ENCODE assay signal across 9 cellular contexts in the genomic region with DNA sequence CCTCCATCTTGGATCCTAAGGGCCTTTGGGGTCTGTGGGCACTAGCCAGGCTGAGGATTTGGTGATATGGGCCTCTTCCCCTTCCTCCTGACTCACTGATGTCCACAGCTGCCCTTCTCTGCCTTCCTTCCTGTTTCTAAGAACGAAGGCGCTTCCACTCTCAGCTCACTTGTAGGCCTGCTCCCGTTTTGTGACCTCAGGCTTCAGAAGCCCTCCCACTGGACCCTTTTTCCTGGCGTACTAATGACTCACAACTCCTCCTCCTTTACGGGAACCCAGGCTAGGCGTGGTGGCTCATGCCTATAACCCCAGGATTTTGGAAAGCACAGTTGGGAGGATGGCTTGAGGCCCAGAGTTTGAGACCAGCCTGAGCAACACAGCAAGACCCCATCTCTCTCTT. TPM values are rescaled to one million over a fixed set of nuclear protein-coding genes. Genes with fewer than 3 reads are reported as not detected.
DNase-seq lines count a peak whose midpoint lies in the region; ATAC-seq, FAIRE-seq and TF ChIP-seq lines count a peak whose summit lies in the region.
"Had no signal": no experiment of that assay in that cellular context is flagged by ENCODE, and none has a peak within 500 bp of the region (broad histone marks: within the 10 kb centered on the region; RNA-seq: fewer than 3 reads in every experiment).

No MANE protein-coding gene starts in this region.

- TF ChIP-seq RAD21 in liver (IDR thresholded peaks at IDR 0.05): no peak
- TF ChIP-seq RAD21 in HepG2 (CRISPR knock-in tag; IDR thresholded peaks at IDR 0.05): no peak

- H3K27me3 ChIP-seq in liver (ENCODE audit: control insufficient read depth in 4 of 4, insufficient read depth in 4 of 4, low read length in 3 of 4) (no peaks in the 10 kb centered on the region), HepG2 (ENCODE audit: control insufficient read depth in 1 of 2, insufficient read depth in 2 of 2, low read length in 2 of 2) (no peaks in the 10 kb centered on the region; a peak in 1 of 5 replicates), duodenal mucosa (ENCODE audit: control insufficient read depth in 1 of 2, insufficient read depth in 2 of 2, low read length in 2 of 2) (no peaks in the 10 kb centered on the region), vagina (no peaks in the 10 kb centered on the region), neural progenitor cell (no peaks in the 10 kb centered on the region)

- H3K4me3 ChIP-seq in liver (ENCODE audit: low read depth in 1 of 3, low read length in 3 of 3): no peak overlapping the region
- no peak overlapping the region for H3K4me3 ChIP-seq in HepG2 (replicated peaks in 1 of 3; ENCODE audit: insufficient read depth in 1 of 3, low read depth in 2 of 3, low read length in 3 of 3)
- H3K4me3 ChIP-seq in duodenal mucosa (ENCODE audit: low read depth in 1 of 2, low read length in 2 of 2): no peak overlapping the region
- no peak overlapping the region for H3K4me3 ChIP-seq in vagina
- H3K4me3 ChIP-seq in neural progenitor cell: no peak overlapping the region

- no peak for TF ChIP-seq EP300 in HepG2 (IDR thresholded peaks at IDR 0.05; ENCODE audit: low read depth in 2 of 2, low read length in 2 of 2)
- TF ChIP-seq EP300 in HepG2 (CRISPR knock-in tag; IDR thresholded peaks at IDR 0.05; ENCODE audit: borderline replicate concordance): no peak

- no peaks in the 10 kb centered on the region for H3K9me3 ChIP-seq in liver (ENCODE audit: control insufficient read depth in 4 of 4, low read length in 3 of 4)
- no peaks in the 10 kb centered on the region for H3K9me3 ChIP-seq in HepG2 (ENCODE audit: low read length)
- H3K9me3 ChIP-seq in duodenal mucosa (ENCODE audit: control insufficient read depth in 1 of 2, low read length in 2 of 2): no peaks in the 10 kb centered on the region
- H3K9me3 ChIP-seq in vagina: no peaks in the 10 kb centered on the region
- no peaks in the 10 kb centered on the region for H3K9me3 ChIP-seq in neural progenitor cell (ENCODE audit: low read depth)

- H3K4me3 Mint-ChIP-seq in neural progenitor cell (no peak overlapping the region), mesothelial cell of epicardium (no peak overlapping the region)

- no peak overlapping the region for H3K27ac Mint-ChIP-seq in neural progenitor cell
- H3K27ac Mint-ChIP-seq in mesothelial cell of epicardium: no peak overlapping the region

- TF ChIP-seq POLR2A in HepG2 (IDR thresholded peaks at IDR 0.05; ENCODE audit: insufficient read depth in 1 of 2, low read depth in 2 of 2, low read length in 2 of 2): no peak
- TF ChIP-seq POLR2A in vagina (IDR thresholded peaks at IDR 0.05): no peak

- peaks cover 4% of the 10 kb centered on the region for H3K27me3 Mint-ChIP-seq in neural progenitor cell (ENCODE audit: insufficient read depth, low read depth)
- H3K27me3 Mint-ChIP-seq in mesothelial cell of epicardium (ENCODE audit: low read depth): no peaks in the 10 kb centered on the region

- H4K20me1 ChIP-seq in HepG2 (ENCODE audit: insufficient read depth, low read length): no peaks in the 10 kb centered on the region
- H4K20me1 ChIP-seq in neural progenitor cell (ENCODE audit: low read depth): no peaks in the 10 kb centered on the region

- BruUV-seq in HepG2 (replicated peaks; lab: Mats Ljungman, UMichigan): no TSS peak

- no peak for DNase-seq in HepG2 (ENCODE audit: low spot score)
- DNase-seq in mucosa of gallbladder (ENCODE audit: low spot score): peak; percentile 44
- DNase-seq in vagina (ENCODE audit: extremely low spot score in 2 of 2): no peak
- DNase-seq in neural progenitor cell (ENCODE audit: low spot score): no peak
- DNase-seq in mesothelial cell of epicardium (ENCODE audit: low spot score in 2 of 2, unreplicated experiment in 2 of 2): no peak
- DNase-seq: NCI-H1436 treated with DMSO at 0.1 percent for 48 hours had no signal

- no peak for TF ChIP-seq CTCF in liver (IDR thresholded peaks at IDR 0.05; ENCODE audit: low read depth, low read length, missing input control)
- TF ChIP-seq CTCF in HepG2 (CRISPR knock-in tag; IDR thresholded peaks at IDR 0.05): no peak
- no peak for TF ChIP-seq CTCF in vagina (IDR thresholded peaks at IDR 0.05)
- no peak for TF ChIP-seq CTCF in neural progenitor cell (IDR thresholded peaks at IDR 0.05)
- TF ChIP-seq CTCF in mesothelial cell of epicardium (IDR thresholded peaks at IDR 0.05; ENCODE audit: unreplicated experiment): no peak

- H3K4me1 ChIP-seq in liver (ENCODE audit: control insufficient read depth in 4 of 4, insufficient read depth in 4 of 4, low read length in 3 of 4): peaks cover 0 to 11% (median 7%) of the 10 kb centered on the region in 4 donors
- no peaks in the 10 kb centered on the region for H3K4me1 ChIP-seq in HepG2 (ENCODE audit: insufficient read depth, low read length)
- H3K4me1 ChIP-seq in duodenal mucosa (ENCODE audit: control insufficient read depth in 1 of 2, insufficient read depth in 2 of 2, low read length in 2 of 2): peaks cover 6 to 20% of the 10 kb centered on the region in 2 donors
- H3K4me1 ChIP-seq in vagina: peaks cover 12% of the 10 kb centered on the region
- no peaks in the 10 kb centered on the region for H3K4me1 ChIP-seq in neural progenitor cell

- WGBS in liver: 75% methylated on average over 6 of the region's 6 CpGs
- 97% methylated on average over 6 of the region's 6 CpGs for WGBS in HepG2 (ENCODE audit: low lambda C conversion rate)

- CTCF ChIA-PET in HepG2 (lab: Yijun Ruan, JAX; ENCODE audit: low intra/inter-chr PET ratio, low total read pairs): no interaction called here

- H3K4me2 ChIP-seq in HepG2 (ENCODE audit: low read depth, low read length) (no peak overlapping the region), neural progenitor cell (no peak overlapping the region)

- POLR2A ChIA-PET in HepG2 (lab: Yijun Ruan, JAX): no interaction called here

- H3K36me3 ChIP-seq in liver (ENCODE audit: control insufficient read depth in 4 of 4, insufficient read depth in 3 of 4, low read depth in 1 of 4, low read length in 3 of 4): peaks cover 25 to 65% (median 37%) of the 10 kb centered on the region in 4 donors
- peaks cover 41 to 74% of the 10 kb centered on the region in 2 experiments for H3K36me3 ChIP-seq in HepG2 (replicated peaks in 1 of 2; ENCODE audit: control insufficient read depth in 1 of 2, insufficient read depth in 2 of 2, low read length in 2 of 2)
- H3K36me3 ChIP-seq in duodenal mucosa (ENCODE audit: control insufficient read depth in 1 of 2, insufficient read depth in 2 of 2, low read length in 2 of 2): peaks cover 40 to 86% of the 10 kb centered on the region in 2 donors
- peaks cover 0 to 76% of the 10 kb centered on the region in 2 donors for H3K36me3 ChIP-seq in vagina
- H3K36me3 ChIP-seq in neural progenitor cell: no peaks in the 10 kb centered on the region

- H3K9me3 Mint-ChIP-seq in neural progenitor cell (no peaks in the 10 kb centered on the region), mesothelial cell of epicardium (no peaks in the 10 kb centered on the region)

- FAIRE-seq in HepG2 (lab: Jason Lieb, UNC): no peak

- no peak for ATAC-seq in HepG2
- ATAC-seq in GM18868 (IDR thresholded peaks at IDR 0.05; ENCODE audit: unreplicated experiment): no peak

- no peak overlapping the region for H2AFZ ChIP-seq in HepG2 (ENCODE audit: low read length)
- no peak overlapping the region for H2AFZ ChIP-seq in neural progenitor cell (replicated peaks)

- in situ Hi-C loops in HepG2 (cut with HindIII; ENCODE audit: extremely low pct_ligation_motif_present, low pct_unique_long_range_greater_than_20kb): no loop called here

- H3K36me3 Mint-ChIP-seq in neural progenitor cell (peaks cover 19% of the 10 kb centered on the region), mesothelial cell of epicardium (peaks cover 37% of the 10 kb centered on the region)

- H3F3A ChIP-seq in neural progenitor cell (ENCODE audit: low read depth): no peaks in the 10 kb centered on the region

- no peaks in the 10 kb centered on the region for H3K4me1 Mint-ChIP-seq in neural progenitor cell
- no peaks in the 10 kb centered on the region for H3K4me1 Mint-ChIP-seq in mesothelial cell of epicardium

- intact Hi-C loops in HepG2 (cut with micrococcal nuclease; ENCODE audit: unreplicated experiment) (no loop called here), vagina (cut with DNase I) (no loop called here)

- H3K79me2 ChIP-seq in HepG2 (ENCODE audit: insufficient read depth, low read length) (no peaks in the 10 kb centered on the region), neural progenitor cell (ENCODE audit: low read depth) (no peaks in the 10 kb centered on the region)

- peak overlapping the region; percentile 71 to 87 for H3K27ac ChIP-seq in liver (ENCODE audit: low read depth in 1 of 2, low read length in 2 of 2)
- no peak overlapping the region for H3K27ac ChIP-seq in HepG2 (ENCODE audit: extremely low read length, insufficient read depth, low read length)
- peak overlapping the region; percentile 44 for H3K27ac ChIP-seq in duodenal mucosa (ENCODE audit: low read depth, low read length)
- H3K27ac ChIP-seq in vagina: peak overlapping the region; percentile 55
- no peak overlapping the region for H3K27ac ChIP-seq in neural progenitor cell

- no peak overlapping the region for H3K9ac ChIP-seq in liver (ENCODE audit: low read depth in 1 of 2, low read length in 2 of 2)
- no peak overlapping the region for H3K9ac ChIP-seq in HepG2 (ENCODE audit: insufficient read depth, low read depth, low read length)
- H3K9ac ChIP-seq in duodenal mucosa (ENCODE audit: low read depth in 1 of 2, low read length in 2 of 2): no peak overlapping the region
- H3K9ac ChIP-seq in neural progenitor cell: no peak overlapping the region

RNA-seq across cellular contexts. Expression of gene TMED1, which starts 55.6 kb away (rescaled TPM):
- total RNA-seq in liver: 10 to 100 TPM; 17.8 to 24.7 TPM
- polyA plus RNA-seq in liver: 10 to 100 TPM; 28.4 to 34.7 TPM
- 26.4 and 51.8 TPM in 2 replicates for total RNA-seq in HepG2 (2016; rRNA removed; fragmentation: Illumina TruSeq; extraction: Trizol)
- 16.7 and 20.2 TPM in 2 replicates for total RNA-seq in HepG2 (2016; cell fraction: cytosol; rRNA removed; fragmentation: Illumina TruSeq; extraction: Trizol; ENCODE audit: low read depth)
- 27.5 and 55.8 TPM in 2 replicates for total RNA-seq in HepG2 (2016; cell fraction: insoluble cytoplasmic fraction; rRNA removed; fragmentation: Illumina TruSeq; extraction: Trizol)
- 28.1 and 29.2 TPM in 2 replicates for total RNA-seq in HepG2 (2016; cell fraction: membrane; rRNA removed; fragmentation: Illumina TruSeq; extraction: Trizol)
- 33.0 and 36.4 TPM in 2 replicates for total RNA-seq in HepG2 (2016; cell fraction: nucleus; rRNA removed; fragmentation: Illumina TruSeq; extraction: Trizol)
- 48.3 and 59.9 TPM in 2 replicates for polyA plus RNA-seq in HepG2 (2011; rRNA removed)
- 79.8 and 90.0 TPM in 2 replicates for polyA plus RNA-seq in HepG2 (2011; cell fraction: cytosol; rRNA removed)
- polyA plus RNA-seq in HepG2 (2011; cell fraction: nucleus; rRNA removed): 24.7 and 26.9 TPM in 2 replicates
- polyA plus RNA-seq in HepG2 (2012): 25.8 and 36.4 TPM in 2 replicates
- polyA plus RNA-seq in HepG2 (2016; cell fraction: cytosol; fragmentation: Illumina TruSeq; extraction: Trizol; ENCODE audit: low read depth): 15.9 and 17.5 TPM in 2 replicates
- 22.0 and 23.3 TPM in 2 replicates for polyA plus RNA-seq in HepG2 (2016; cell fraction: insoluble cytoplasmic fraction; fragmentation: Illumina TruSeq; extraction: Trizol; ENCODE audit: low read depth)
- polyA plus RNA-seq in HepG2 (2016; cell fraction: membrane; fragmentation: Illumina TruSeq; extraction: Trizol; ENCODE audit: low read depth): 17.1 and 19.3 TPM in 2 replicates
- polyA plus RNA-seq in HepG2 (2016; cell fraction: nucleus; fragmentation: Illumina TruSeq; extraction: Trizol; ENCODE audit: insufficient read depth, low read depth): 53.0 and 55.2 TPM in 2 replicates
- polyA minus RNA-seq in HepG2 (2011; rRNA and poly(A)+ RNA removed; ENCODE audit: low replicate concordance): 28.9 and 40.3 TPM in 2 replicates
- polyA minus RNA-seq in HepG2 (2011; cell fraction: cytosol; rRNA and poly(A)+ RNA removed): 17.3 and 19.4 TPM in 2 replicates
- 7.7 and 10.1 TPM in 2 replicates for polyA minus RNA-seq in HepG2 (2011; cell fraction: nucleus; rRNA and poly(A)+ RNA removed)
- 30.2 TPM for total RNA-seq in mucosa of gallbladder
- 20.4 TPM for total RNA-seq in vagina
- 27.0 and 57.9 TPM in 2 replicates for total RNA-seq in neural progenitor cell (ENCODE audit: low replicate concordance)
- 30.0 to 35.0 TPM (median 30.9 TPM) in 3 replicates for total RNA-seq in mesothelial cell of epicardium

Comparison
In these comparisons a context has a peak if more than half of its experiments do, and no peak if none do; other contexts are left out.
1. H3K27ac ChIP-seq: peak in liver (2 of 2), duodenal mucosa (single experiment) and vagina (single experiment); none in HepG2 (single experiment) and neural progenitor cell (single experiment).